Comparison of ENCODE assay signal across 9 cellular contexts in genomic region chr5:126680215-126680817, GRCh38.
DNase-seq lines count a peak whose midpoint lies in the region; TF ChIP-seq lines count a peak whose summit lies in the region.
"Had no signal": no experiment of that assay in that cellular context is flagged by ENCODE, and none has a peak within 500 bp of the region (broad histone marks: within the 10 kb centered on the region; RNA-seq: fewer than 3 reads in every experiment).

No MANE protein-coding gene starts in this region.

- H4K20me1 ChIP-seq in fibroblast of lung (ENCODE audit: control insufficient read depth, extremely low read depth, insufficient read depth, low read length), result no peaks in the 10 kb centered on the region

- no peak overlapping the region for H3K9ac ChIP-seq in fibroblast of lung (ENCODE audit: insufficient read depth, low read length)

- H3K4me3 ChIP-seq in HFF-Myc (replicated peaks; ENCODE audit: low read depth, low read length) (no peak overlapping the region), fibroblast of lung (replicated peaks in 1 of 4; ENCODE audit: control extremely low read depth in 1 of 4, insufficient read depth in 1 of 4, low read depth in 3 of 4, low read length in 4 of 4) (no peak overlapping the region), right atrium auricular region (no peak overlapping the region)

- H3K27me3 ChIP-seq in fibroblast of lung (ENCODE audit: control insufficient read depth, insufficient read depth, low read length) (peaks cover 2% of the 10 kb centered on the region), right atrium auricular region (no peaks in the 10 kb centered on the region)

- no peaks in the 10 kb centered on the region for H3K79me2 ChIP-seq in fibroblast of lung (ENCODE audit: control insufficient read depth, insufficient read depth, low read length)

- no peak for TF ChIP-seq CTCF in GM13976 (IDR thresholded peaks at IDR 0.05; ENCODE audit: borderline replicate concordance, control extremely low read depth, extremely low read depth, insufficient read depth, missing control alignments)
- TF ChIP-seq CTCF in HFF-Myc (IDR thresholded peaks at IDR 0.05; ENCODE audit: low read depth, low read length, missing control alignments), result no peak
- no peak for TF ChIP-seq CTCF in fibroblast of lung (conservative IDR thresholded peaks at IDR 0.05 in 1 of 2, IDR thresholded peaks at IDR 0.05 in 1 of 2; ENCODE audit: low read depth in 1 of 2, low read length in 2 of 2)
- TF ChIP-seq CTCF in right atrium auricular region (IDR thresholded peaks at IDR 0.05), result no peak

- no peaks in the 10 kb centered on the region for H3K36me3 ChIP-seq in fibroblast of lung (ENCODE audit: control insufficient read depth, insufficient read depth, low read length)
- H3K36me3 ChIP-seq in right atrium auricular region, result no peaks in the 10 kb centered on the region

- no peak overlapping the region for H2AFZ ChIP-seq in fibroblast of lung (ENCODE audit: low read length)

- H3K4me1 ChIP-seq in fibroblast of lung (ENCODE audit: control insufficient read depth, extremely low read depth, insufficient read depth, low read length) (no peaks in the 10 kb centered on the region), right atrium auricular region (no peaks in the 10 kb centered on the region)

- in situ Hi-C loops in GM13976 (cut with MboI; ENCODE audit: low sequenced_read_pairs, unreplicated experiment), result no loop called here

- no peak overlapping the region for H3K27ac ChIP-seq in fibroblast of lung (ENCODE audit: insufficient read depth, low read length)
- no peak overlapping the region for H3K27ac ChIP-seq in right atrium auricular region

- peak; percentile 36 for DNase-seq in GM13976 (ENCODE audit: low spot score)
- DNase-seq in HFF-Myc (ENCODE audit: extremely low read depth, low read depth), result peak; percentile 65
- DNase-seq in NCI-H2171 treated with DMSO at 0.1 percent for 48 hours (lab: John Stamatoyannopoulos, UW), result peak; percentile 94
- peak in 1 of 2 donors; percentile 46 for DNase-seq in fibroblast of lung (ENCODE audit: low read depth in 2 of 2)
- DNase-seq in kidney tubule cell (ENCODE audit: low spot score), result no peak
- no peak for DNase-seq in SW480 (ENCODE audit: low spot score)
- no peak for DNase-seq in right atrium auricular region (ENCODE audit: low spot score)
- no peak for DNase-seq in DMS53 (lab: John Stamatoyannopoulos, UW)
- DNase-seq: natural killer cell had no signal

- H3K9me3 ChIP-seq in fibroblast of lung (ENCODE audit: control insufficient read depth, insufficient read depth, low read depth, low read length) (no peaks in the 10 kb centered on the region), right atrium auricular region (no peaks in the 10 kb centered on the region)

- peak overlapping the region; percentile 17 for H3K4me2 ChIP-seq in fibroblast of lung (ENCODE audit: extremely low read depth, insufficient read depth, low read length)

Comparison
In these comparisons a context has a peak if more than half of its experiments do, and no peak if none do; other contexts are left out.
1. DNase-seq: peak in GM13976 (single experiment), HFF-Myc (single experiment) and NCI-H2171 treated with DMSO at 0.1 percent for 48 hours (single experiment); none in kidney tubule cell (single experiment), SW480 (single experiment), right atrium auricular region (single experiment) and DMS53 (single experiment).